ENCODE assay signal across 27 cellular contexts in the genomic region with DNA sequence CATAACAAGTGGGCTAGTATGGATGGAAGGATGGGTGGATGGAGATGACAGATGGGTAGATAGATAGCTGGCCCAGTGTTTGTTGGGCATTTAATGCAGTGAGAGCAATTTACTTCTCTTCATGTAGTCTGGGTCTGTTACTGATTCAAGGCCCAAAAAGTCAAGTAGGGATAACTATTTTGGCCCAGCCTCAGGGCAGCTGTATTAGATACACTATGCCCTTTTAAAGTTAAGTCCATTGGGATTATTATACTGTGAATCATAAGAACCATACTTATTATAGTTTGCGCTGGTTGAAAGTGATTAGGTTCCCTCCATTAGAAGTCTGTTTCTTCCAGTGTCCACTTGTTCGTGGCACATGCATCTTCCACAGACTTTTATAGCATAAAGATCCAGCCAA. TPM values are rescaled to one million over a fixed set of nuclear protein-coding genes. Genes with fewer than 3 reads are reported as not detected.
"Had no signal": no experiment of that assay in that cellular context is flagged by ENCODE, and none has a peak within 500 bp of the region (broad histone marks: within the 10 kb centered on the region; RNA-seq: fewer than 3 reads in every experiment).

No MANE protein-coding gene starts in this region.

- H3K36me3 Mint-ChIP-seq: activated CD8-positive, alpha-beta memory T cell treated with anti-CD3 and anti-CD28 coated beads, Interleukin-2, amount 10 ng/mL, durations not matched to agents 7 days and 5 days; activated naive CD4-positive, alpha-beta T cell treated with anti-CD3 and anti-CD28 coated beads, Interleukin-2, amount 50 U/mL, for 24 hours; mesothelial cell of epicardium; natural killer cell; stimulated activated naive B cell treated with anti-CD40 and anti-IgM and Interleukin-4, amounts not matched to agents 10 μg/mL and 1 μg/mL and 100 μg/mL, for 72 hours had no signal

- H3K9me3 Mint-ChIP-seq: activated CD4-positive, alpha-beta T cell treated with anti-CD3 and anti-CD28 coated beads, Interleukin-2, amount 10 ng/mL, durations not matched to agents 7 days and 5 days; activated CD8-positive, alpha-beta T cell treated with anti-CD3 and anti-CD28 coated beads for 36 hours; activated naive CD4-positive, alpha-beta T cell treated with anti-CD3 and anti-CD28 coated beads, Interleukin-2, amount 50 U/mL, for 24 hours; central memory CD8-positive, alpha-beta T cell; natural killer cell had no signal

- H3K4me3 ChIP-seq: adrenal gland, breast epithelium, coronary artery, esophagus muscularis mucosa, gastrocnemius medialis, left lung, pancreas, psoas muscle, right atrium auricular region had no signal

- H3K4me3 Mint-ChIP-seq: activated CD4-positive, alpha-beta T cell treated with anti-CD3 and anti-CD28 coated beads, Interleukin-2, amount 10 ng/mL, durations not matched to agents 7 days and 5 days; activated CD8-positive, alpha-beta memory T cell treated with anti-CD3 and anti-CD28 coated beads, Interleukin-2, amount 10 ng/mL, durations not matched to agents 7 days and 5 days; activated CD8-positive, alpha-beta T cell treated with anti-CD3 and anti-CD28 coated beads for 36 hours; activated naive CD4-positive, alpha-beta T cell treated with anti-CD3 and anti-CD28 coated beads, Interleukin-2, amount 50 U/mL, for 24 hours; central memory CD8-positive, alpha-beta T cell; mesothelial cell of epicardium; natural killer cell; stimulated activated naive B cell treated with anti-CD40 and anti-IgM and Interleukin-4, amounts not matched to agents 10 μg/mL and 1 μg/mL and 100 μg/mL, for 72 hours had no signal

- H3K27ac ChIP-seq: adrenal gland, breast epithelium, esophagus muscularis mucosa, gastrocnemius medialis, left lung, pancreas, psoas muscle, right atrium auricular region, VCaP had no signal

- H3K36me3 ChIP-seq: adrenal gland, breast epithelium, esophagus muscularis mucosa, gastrocnemius medialis, left lung, pancreas, right atrium auricular region had no signal

- H3K9me3 ChIP-seq: adrenal gland, breast epithelium, esophagus muscularis mucosa, gastrocnemius medialis, left lung, pancreas, psoas muscle, right atrium auricular region had no signal

- H3K4me1 Mint-ChIP-seq: activated CD4-positive, alpha-beta T cell treated with anti-CD3 and anti-CD28 coated beads, Interleukin-2, amount 10 ng/mL, durations not matched to agents 7 days and 5 days; central memory CD8-positive, alpha-beta T cell; natural killer cell; stimulated activated naive B cell treated with anti-CD40 and anti-IgM and Interleukin-4, amounts not matched to agents 10 μg/mL and 1 μg/mL and 100 μg/mL, for 72 hours had no signal

- H3K4me1 ChIP-seq: adrenal gland, breast epithelium, gastrocnemius medialis, left lung, pancreas, psoas muscle, right atrium auricular region had no signal

- H3K27ac Mint-ChIP-seq: activated CD4-positive, alpha-beta T cell treated with anti-CD3 and anti-CD28 coated beads, Interleukin-2, amount 10 ng/mL, durations not matched to agents 7 days and 5 days; activated CD8-positive, alpha-beta memory T cell treated with anti-CD3 and anti-CD28 coated beads, Interleukin-2, amount 10 ng/mL, durations not matched to agents 7 days and 5 days; activated CD8-positive, alpha-beta T cell treated with anti-CD3 and anti-CD28 coated beads for 36 hours; activated naive CD4-positive, alpha-beta T cell treated with anti-CD3 and anti-CD28 coated beads, Interleukin-2, amount 50 U/mL, for 24 hours; mesothelial cell of epicardium; natural killer cell; stimulated activated naive B cell treated with anti-CD40 and anti-IgM and Interleukin-4, amounts not matched to agents 10 μg/mL and 1 μg/mL and 100 μg/mL, for 72 hours had no signal

- H3K27me3 ChIP-seq: adrenal gland, breast epithelium, gastrocnemius medialis, pancreas, right atrium auricular region had no signal

- DNase-seq: activated CD4-positive, alpha-beta T cell treated with anti-CD3 and anti-CD28 coated beads, Interleukin-2, amount 10 ng/mL, durations not matched to agents 7 days and 5 days; activated CD4-positive, CD25-positive, alpha-beta regulatory T cell treated with anti-CD3 and anti-CD28 coated beads, Interleukin-2, amount 50 U/mL, for 72 hours; activated CD8-positive, alpha-beta memory T cell treated with anti-CD3 and anti-CD28 coated beads, Interleukin-2, amount 10 ng/mL, durations not matched to agents 7 days and 5 days; activated CD8-positive, alpha-beta T cell treated with anti-CD3 and anti-CD28 coated beads for 36 hours; activated effector memory CD4-positive, alpha-beta T cell treated with anti-CD3 and anti-CD28 coated beads, Interleukin-2, amount 50 U/mL, for 16 hours; activated T-cell treated with anti-CD3 and anti-CD28 coated beads for 4 hours; adrenal gland; gastrocnemius medialis; hippocampal formation; kidney glomerular epithelial cell; left lung; mammary epithelial cell; natural killer cell; pancreas; psoas muscle; stimulated activated CD4-positive, alpha-beta T cell treated with anti-CD3 and anti-CD28 coated beads, Interleukin-2, amount 100 ng/mL, for 48 hours; stimulated activated CD8-positive, alpha-beta memory T cell treated with anti-CD3 and anti-CD28 coated beads, Interleukin-4, amount 100 ng/mL, for 48 hours; stimulated activated naive B cell treated with anti-CD40 and anti-IgM and Interleukin-4, amounts not matched to agents 10 μg/mL and 1 μg/mL and 100 μg/mL, for 72 hours; T-helper 2 cell had no signal

RNA-seq across cellular contexts. Expression of a gene that starts 4.7 kb away (rescaled TPM):
- total RNA-seq: activated CD4-positive, alpha-beta T cell treated with anti-CD3 and anti-CD28 coated beads, Interleukin-2, amount 10 ng/mL, durations not matched to agents 7 days and 5 days; activated CD8-positive, alpha-beta T cell treated with anti-CD3 and anti-CD28 coated beads for 36 hours; natural killer cell had no signal

RNA-seq across cellular contexts. Expression of a gene that starts 40.9 kb away (rescaled TPM):
- total RNA-seq: activated CD4-positive, alpha-beta T cell treated with anti-CD3 and anti-CD28 coated beads, Interleukin-2, amount 10 ng/mL, durations not matched to agents 7 days and 5 days; activated CD8-positive, alpha-beta memory T cell treated with anti-CD3 and anti-CD28 coated beads, Interleukin-2, amount 10 ng/mL, durations not matched to agents 7 days and 5 days; activated CD8-positive, alpha-beta T cell treated with anti-CD3 and anti-CD28 coated beads for 36 hours; natural killer cell had no signal
